Comparison of ENCODE assay signal across 27 cellular contexts in genomic region chr15:51887887-51888592, GRCh38. TPM values are rescaled to one million over a fixed set of nuclear protein-coding genes. Genes with fewer than 3 reads are reported as not detected.
DNase-seq lines count a peak whose midpoint lies in the region; ATAC-seq, FAIRE-seq and TF ChIP-seq lines count a peak whose summit lies in the region.
"Had no signal": no experiment of that assay in that cellular context is flagged by ENCODE, and none has a peak within 500 bp of the region (broad histone marks: within the 10 kb centered on the region; RNA-seq: fewer than 3 reads in every experiment).

No MANE protein-coding gene starts in this region.

- in situ Hi-C loops in transverse colon (cut with MboI; ENCODE audit: low pct_ligation_motif_present in 1 of 4, low pct_unique_long_range_greater_than_20kb in 1 of 4, low sequenced_read_pairs in 3 of 4): no loop called here

- no peak overlapping the region for H3K27ac ChIP-seq in transverse colon
- H3K27ac ChIP-seq: brain microvascular endothelial cell, right atrium auricular region, upper lobe of right lung, VCaP had no signal

- H3K4me1 Mint-ChIP-seq in T-helper 17 cell: peaks cover 10% of the 10 kb centered on the region
- H3K4me1 Mint-ChIP-seq in activated CD4-positive, alpha-beta memory T cell treated with anti-CD3 and anti-CD28 coated beads for 36 hours (ENCODE audit: low read depth): peaks cover 2% of the 10 kb centered on the region

- no peaks in the 10 kb centered on the region for H3K27me3 Mint-ChIP-seq in T-helper 17 cell
- H3K27me3 Mint-ChIP-seq in activated CD4-positive, alpha-beta memory T cell treated with anti-CD3 and anti-CD28 coated beads for 36 hours: no peaks in the 10 kb centered on the region
- H3K27me3 Mint-ChIP-seq: activated CD4-positive, alpha-beta T cell treated with anti-CD3 and anti-CD28 coated beads, Interleukin-2, amount 10 ng/mL, durations not matched to agents 7 days and 5 days; CD8-positive, alpha-beta memory T cell had no signal

- peaks cover 3% of the 10 kb centered on the region for H3K9me3 Mint-ChIP-seq in activated CD4-positive, alpha-beta memory T cell treated with anti-CD3 and anti-CD28 coated beads for 36 hours
- H3K9me3 Mint-ChIP-seq: activated CD4-positive, alpha-beta T cell treated with anti-CD3 and anti-CD28 coated beads, Interleukin-2, amount 10 ng/mL, durations not matched to agents 7 days and 5 days; CD8-positive, alpha-beta memory T cell; neural crest cell had no signal

- H3K4me3 ChIP-seq in transverse colon: no peak overlapping the region
- H3K4me3 ChIP-seq: HAP-1, right atrium auricular region, upper lobe of right lung had no signal

- 84 to 87% methylated on average over 8 to 9 of the region's 9 CpGs for WGBS in transverse colon (ENCODE audit: low coverage in 1 of 2), 2 donors

- no peaks in the 10 kb centered on the region for H3K27me3 ChIP-seq in transverse colon
- H3K27me3 ChIP-seq: brain microvascular endothelial cell, right atrium auricular region, upper lobe of right lung had no signal

- no peak for TF ChIP-seq CTCF in transverse colon (IDR thresholded peaks at IDR 0.05)

- peaks cover 3% of the 10 kb centered on the region for H3K36me3 Mint-ChIP-seq in T-helper 17 cell (ENCODE audit: low read depth)
- H3K36me3 Mint-ChIP-seq in activated CD4-positive, alpha-beta memory T cell treated with anti-CD3 and anti-CD28 coated beads for 36 hours: peaks cover 25% of the 10 kb centered on the region

- no peak for TF ChIP-seq POLR2A in transverse colon (IDR thresholded peaks at IDR 0.05)

- H3K4me3 Mint-ChIP-seq in T-helper 17 cell: no peak overlapping the region
- no peak overlapping the region for H3K4me3 Mint-ChIP-seq in activated CD4-positive, alpha-beta memory T cell treated with anti-CD3 and anti-CD28 coated beads for 36 hours
- H3K4me3 Mint-ChIP-seq: activated CD4-positive, alpha-beta T cell treated with anti-CD3 and anti-CD28 coated beads, Interleukin-2, amount 10 ng/mL, durations not matched to agents 7 days and 5 days; CD8-positive, alpha-beta memory T cell; neural crest cell had no signal

- intact Hi-C loops in transverse colon (cut with DNase I; ENCODE audit: low total_unique reads): loop anchor here (5.0 kb wide), 1 partner anchor 189 kb away; no protein-coding TSS in a partner anchor
- intact Hi-C loops in activated CD4-positive, alpha-beta memory T cell treated with anti-CD3 and anti-CD28 coated beads for 36 hours (cut with micrococcal nuclease): loop anchor here (1.0 to 5.0 kb wide), 2 partner anchors 189 to 251 kb away; no protein-coding TSS in a partner anchor

- TF ChIP-seq EP300 in transverse colon (IDR thresholded peaks at IDR 0.05; ENCODE audit: low read depth): no peak

- H3K9me3 ChIP-seq in T-helper 17 cell (ENCODE audit: control insufficient read depth, low read length, poor library complexity, severe bottlenecking): no peaks in the 10 kb centered on the region
- no peaks in the 10 kb centered on the region for H3K9me3 ChIP-seq in transverse colon
- H3K9me3 ChIP-seq: HAP-1, right atrium auricular region, upper lobe of right lung had no signal

- peaks cover 0 to 21% (median 5%) of the 10 kb centered on the region in 4 donors for H3K36me3 ChIP-seq in transverse colon
- H3K36me3 ChIP-seq: HAP-1, right atrium auricular region had no signal

- POLR2A ChIA-PET in activated CD4-positive, alpha-beta memory T cell treated with anti-CD3 and anti-CD28 coated beads for 36 hours (lab: Charles Lee): no interaction called here

- ATAC-seq in T-helper 17 cell: no peak

- DNase-seq in GM19239 (ENCODE audit: insufficient read length, low spot score) (no peak), T-helper 17 cell (no peak), iris pigment epithelial cell (ENCODE audit: low read depth) (peak; percentile 21), transverse colon (no peak), kidney tubule cell (ENCODE audit: low spot score) (no peak)
- no peak for DNase-seq in activated CD4-positive, alpha-beta T cell treated with anti-CD3 and anti-CD28 coated beads for 1 hour
- DNase-seq in activated CD4-positive, alpha-beta memory T cell treated with anti-CD3 and anti-CD28 coated beads for 36 hours: no peak
- DNase-seq: activated CD4-positive, alpha-beta T cell treated with anti-CD3 and anti-CD28 coated beads, Interleukin-2, amount 10 ng/mL, durations not matched to agents 7 days and 5 days; activated naive CD4-positive, alpha-beta T cell treated with Interleukin-2 at 50 U/mL for 16 hours; activated T-cell treated with anti-CD3 and anti-CD28 coated beads, Interleukin-2, amount 50 U/mL, for 48 hours; amniotic stem cell; brain microvascular endothelial cell; DMS153; effector CD4-positive, alpha-beta T cell; left cardiac atrium; Right ventricle myocardium superior; stimulated activated CD4-positive, alpha-beta T cell treated with anti-CD3 and anti-CD28 coated beads, Interleukin-12 subunit alpha, Interleukin-12 subunit beta, amount 100 ng/mL, for 4 hours; stimulated activated CD4-positive, alpha-beta T cell treated with anti-CD3 and anti-CD28 coated beads, Interleukin-4, amount 100 ng/mL, for 1 hour; substantia nigra; upper lobe of right lung had no signal

- peaks cover 0 to 17% (median 13%) of the 10 kb centered on the region in 4 donors for H3K4me1 ChIP-seq in transverse colon
- H3K4me1 ChIP-seq: HAP-1 had no signal

- FAIRE-seq in GM19239 (lab: Jason Lieb, UNC): peak; percentile 65
- FAIRE-seq: colon, HTR-8/SVneo had no signal

- CTCF ChIA-PET in activated CD4-positive, alpha-beta memory T cell treated with anti-CD3 and anti-CD28 coated beads for 36 hours (lab: Charles Lee): interaction anchor here (0.7 to 3.7 kb wide), 19 partner anchors 9 to 339 kb away, joined by 3 to 34 read pairs (median 7); no protein-coding TSS in a partner anchor

- peak overlapping the region; percentile 73 for H3K27ac Mint-ChIP-seq in T-helper 17 cell
- no peak overlapping the region for H3K27ac Mint-ChIP-seq in activated CD4-positive, alpha-beta memory T cell treated with anti-CD3 and anti-CD28 coated beads for 36 hours

RNA-seq across cellular contexts. Expression of gene TMOD3, which starts 58.6 kb away (rescaled TPM):
- total RNA-seq in T-helper 17 cell: 10 to 100 TPM; 48.1 to 58.1 TPM
- 10 to 100 TPM; 18.7 to 65.8 (median 45.3) TPM for total RNA-seq in transverse colon
- total RNA-seq in activated CD4-positive, alpha-beta memory T cell treated with anti-CD3 and anti-CD28 coated beads for 36 hours: 10 to 100 TPM; 56.9 to 61.6 TPM
